Comparison of ENCODE assay signal across 8 cellular contexts in genomic region chrX:54808605-54809483, GRCh38. TPM values are rescaled to one million over a fixed set of nuclear protein-coding genes. Genes with fewer than 3 reads are reported as not detected.
DNase-seq lines count a peak whose midpoint lies in the region; ATAC-seq and TF ChIP-seq lines count a peak whose summit lies in the region.

No MANE protein-coding gene starts in this region.

- in situ Hi-C loops in GM18951 (cut with MboI; ENCODE audit: low sequenced_read_pairs, unreplicated experiment): no loop called here

- POLR2A ChIA-PET in AG04450 (lab: Yijun Ruan, JAX): interaction anchor here (0.6 to 1.4 kb wide), 6 partner anchors 9 to 776 kb away, joined by 3 to 9 read pairs (median 4); partner anchors contain the start of gene APEX2

- CTCF ChIA-PET in AG04450 (lab: Charles Lee): no interaction called here

- H3K27ac ChIP-seq in AG04450 (ENCODE audit: low read depth, low read length) (peak overlapping the region; percentile 81), spleen (peak overlapping the region; percentile 57 to 87 (median 84))

- no peak for TF ChIP-seq CTCF in AG04450 (IDR thresholded peaks at IDR 0.05; ENCODE audit: low read depth, low read length)
- no peak for TF ChIP-seq CTCF in spleen (IDR thresholded peaks at IDR 0.05 in 8 of 11, conservative IDR thresholded peaks at IDR 0.05 in 3 of 11)

- ATAC-seq in HG03280 (IDR thresholded peaks at IDR 0.05; ENCODE audit: unreplicated experiment): peak; percentile 88

- H3K4me1 ChIP-seq in spleen: peaks cover 0 to 21% (median 11%) of the 10 kb centered on the region in 6 donors

- intact Hi-C loops in spleen (cut with DNase I; ENCODE audit: low total_unique reads): no loop called here

- H3K36me3 ChIP-seq in spleen: peaks cover 0 to 41% (median 24%) of the 10 kb centered on the region in 6 donors

- no peaks in the 10 kb centered on the region for H3K27me3 ChIP-seq in AG04450 (ENCODE audit: control insufficient read depth, insufficient read depth, low read length)
- H3K27me3 ChIP-seq in spleen (replicated peaks in 1 of 7): no peaks in the 10 kb centered on the region

- DNase-seq in AG04450 (ENCODE audit: low read depth, low spot score) (peak; percentile 95), NCI-H345 (lab: John Stamatoyannopoulos, UW) (peak; percentile 97), cerebellar cortex (ENCODE audit: low spot score) (peak; percentile 94), iris pigment epithelial cell (ENCODE audit: low read depth) (peak; percentile 90), spleen (peak; percentile 95)
- peak; percentile 75 for DNase-seq in activated CD4-positive, CD25-positive, alpha-beta regulatory T cell treated with anti-CD3 and anti-CD28 coated beads, Interleukin-2, amount 50 U/mL, for 16 hours (ENCODE audit: low read depth, low spot score)

- 6 to 47% (median 9%) methylated on average over 30 to 38 of the region's 38 CpGs for WGBS in spleen, 5 donors

- H3K4me3 ChIP-seq in AG04450 (ENCODE audit: low read depth, low read length): peak overlapping the region; percentile 84
- peak overlapping the region; percentile 48 to 80 (median 68) for H3K4me3 ChIP-seq in spleen

- TF ChIP-seq POLR2A in GM18951 (IDR thresholded peaks at IDR 0.05; ENCODE audit: extremely low read depth, insufficient read depth, insufficient read length) (peak; percentile 7), spleen (IDR thresholded peaks at IDR 0.05) (no peak)

- no peaks in the 10 kb centered on the region for H3K9me3 ChIP-seq in AG04450 (ENCODE audit: control insufficient read depth, insufficient read depth, low read length)
- H3K9me3 ChIP-seq in spleen: no peaks in the 10 kb centered on the region

RNA-seq across cellular contexts. Expression of gene MAGED2, which starts 1.3 kb away (rescaled TPM):
- polyA plus RNA-seq in AG04450 (2011; rRNA removed) (364 and 368 TPM in 2 replicates), spleen (10 to 100 TPM; 37.6 to 42.1 (median 39.0) TPM)
- 148 and 171 TPM in 2 replicates for polyA minus RNA-seq in AG04450 (2011; rRNA and poly(A)+ RNA removed)
- 10 to 100 TPM; 64.3 to 79.0 (median 69.9) TPM for total RNA-seq in spleen

RNA-seq across cellular contexts. Expression of gene ITIH6, which starts 10.8 kb away (rescaled TPM):
- polyA plus RNA-seq in AG04450 (2011; rRNA removed) (not detected in 2 replicates), spleen (not detected)
- polyA minus RNA-seq in AG04450 (2011; rRNA and poly(A)+ RNA removed): not detected in 2 replicates
- total RNA-seq in spleen: not detected

Comparison
In these comparisons a context has a peak if more than half of its experiments do, and no peak if none do; other contexts are left out.
1. Peak in every context shown above with its lines: DNase-seq, ATAC-seq, H3K4me3 ChIP-seq and H3K27ac ChIP-seq.